In genomic region chr19:4256563-4256962, GRCh38 we compare ENCODE assay signal across 20 cellular contexts. TPM values are rescaled to one million over a fixed set of nuclear protein-coding genes. Genes with fewer than 3 reads are reported as not detected.
DNase-seq lines count a peak whose midpoint lies in the region; ATAC-seq and TF ChIP-seq lines count a peak whose summit lies in the region.
"Had no signal": no experiment of that assay in that cellular context is flagged by ENCODE, and none has a peak within 500 bp of the region (broad histone marks: within the 10 kb centered on the region; RNA-seq: fewer than 3 reads in every experiment).

No MANE protein-coding gene starts in this region.

- no peaks in the 10 kb centered on the region for H3K4me1 Mint-ChIP-seq in GM23338

- peaks cover 6% of the 10 kb centered on the region for H3K27me3 Mint-ChIP-seq in GM23338 (ENCODE audit: insufficient read depth, low read depth, poor library complexity)
- H3K27me3 Mint-ChIP-seq: IgD-negative memory B cell had no signal

- H3K27ac Mint-ChIP-seq in GM23338 = no peak overlapping the region; the same call in 1 of the 2 replicates

- H3K4me2 ChIP-seq in DOHH2 (ENCODE audit: low read length) (no peak overlapping the region), GM23338 (no peak overlapping the region)
- H3K4me2 ChIP-seq: BLaER1 treated with 17β-estradiol and CSF1 and Interleukin-3, amounts not matched to agents 10 nM and 100 nM had no signal

- H3K79me2 ChIP-seq in DOHH2 (ENCODE audit: control insufficient read depth, low read length) (no peaks in the 10 kb centered on the region), GM23338 (replicated peaks; ENCODE audit: insufficient read depth) (no peaks in the 10 kb centered on the region)

- H4K20me1 ChIP-seq in DOHH2 (ENCODE audit: control insufficient read depth, insufficient read depth, low read depth, low read length) (no peaks in the 10 kb centered on the region), GM23338 (replicated peaks; ENCODE audit: insufficient read depth) (no peaks in the 10 kb centered on the region; the same call in 1 of the 2 replicates)

- H3K36me3 Mint-ChIP-seq in GM23338 (ENCODE audit: low read depth) = peaks cover 78% of the 10 kb centered on the region

- peaks cover 26% of the 10 kb centered on the region for H3K9me3 Mint-ChIP-seq in GM23338

- H3F3A ChIP-seq in DOHH2 (ENCODE audit: control insufficient read depth, insufficient read depth) (no peaks in the 10 kb centered on the region), GM23338 (replicated peaks; ENCODE audit: low read depth) (no peaks in the 10 kb centered on the region)

- no peaks in the 10 kb centered on the region for H3K9me2 ChIP-seq in DOHH2 (replicated peaks; ENCODE audit: control insufficient read depth, low read length)
- no peaks in the 10 kb centered on the region for H3K9me2 ChIP-seq in GM23338 (ENCODE audit: insufficient read depth)

- no peaks in the 10 kb centered on the region for H3K27me3 ChIP-seq in DOHH2 (ENCODE audit: control insufficient read depth, low read length)
- no peaks in the 10 kb centered on the region for H3K27me3 ChIP-seq in GM23338 (ENCODE audit: insufficient read depth)
- H3K27me3 ChIP-seq: BLaER1 treated with 17β-estradiol and CSF1 and Interleukin-3, amounts not matched to agents 10 nM and 100 nM; heart left ventricle; SJSA1 had no signal

- H3K27ac ChIP-seq in DOHH2 (ENCODE audit: low read depth, low read length) (no peak overlapping the region), GM23338 (ENCODE audit: low read depth) (no peak overlapping the region)
- H3K27ac ChIP-seq: BLaER1 treated with 17β-estradiol and CSF1 and Interleukin-3, amounts not matched to agents 10 nM and 100 nM; coronary artery; heart left ventricle; SJSA1 had no signal

- TF ChIP-seq CTCF in DOHH2 (IDR thresholded peaks at IDR 0.05; ENCODE audit: low read depth, low read length, poor library complexity, severe bottlenecking) (peak; percentile 71), GM23338 (conservative IDR thresholded peaks at IDR 0.05; ENCODE audit: low read depth in 2 of 2) (peak; percentile 56), fibroblast of mammary gland (conservative IDR thresholded peaks at IDR 0.05; ENCODE audit: control insufficient read depth, insufficient read depth, low read depth, low read length) (peak; percentile 19)

- peak; percentile 60 for DNase-seq in GM23338 (ENCODE audit: low spot score)
- DNase-seq in OCI-M1 (lab: John Stamatoyannopoulos, UW) = peak; percentile 7
- DNase-seq in fibroblast of mammary gland (ENCODE audit: low read depth) = peak; percentile 6
- no peak for DNase-seq in NCI-H510A treated with DMSO at 0.1 percent for 48 hours (lab: John Stamatoyannopoulos, UW)
- DNase-seq: activated effector memory CD4-positive, alpha-beta T cell treated with anti-CD3 and anti-CD28 coated beads, Interleukin-2, amount 50 U/mL, for 16 hours; anterior cingulate cortex; heart left ventricle; islet precursor cell; NCI-H1417; NCI-H2227 treated with DMSO at 0.1 percent for 48 hours had no signal

- H3K4me1 ChIP-seq in DOHH2 (ENCODE audit: control insufficient read depth, low read length) (no peaks in the 10 kb centered on the region), GM23338 (ENCODE audit: insufficient read depth) (no peaks in the 10 kb centered on the region)
- H3K4me1 ChIP-seq: heart left ventricle, SJSA1 had no signal

- H3K9me3 ChIP-seq in DOHH2 (ENCODE audit: control insufficient read depth, insufficient read depth, low read length) = no peaks in the 10 kb centered on the region

- H3K36me3 ChIP-seq in DOHH2 (ENCODE audit: control insufficient read depth, low read length) (peaks cover 66% of the 10 kb centered on the region), GM23338 (ENCODE audit: insufficient read depth) (peaks cover 24% of the 10 kb centered on the region)

- no peak overlapping the region for H2AFZ ChIP-seq in GM23338

- no peak overlapping the region for H3K4me3 Mint-ChIP-seq in GM23338
- H3K4me3 Mint-ChIP-seq: IgD-negative memory B cell had no signal

- H3K4me3 ChIP-seq in DOHH2 (ENCODE audit: low read length) = no peak overlapping the region
- no peak overlapping the region for H3K4me3 ChIP-seq in GM23338
- H3K4me3 ChIP-seq in fibroblast of mammary gland (ENCODE audit: control insufficient read depth, low read depth, low read length) = no peak overlapping the region
- H3K4me3 ChIP-seq: BLaER1 treated with 17β-estradiol and CSF1 and Interleukin-3, amounts not matched to agents 10 nM and 100 nM; coronary artery; heart left ventricle; SJSA1 had no signal

- ATAC-seq in GM23338 (peak; percentile 70), GM18511 (IDR thresholded peaks at IDR 0.05; ENCODE audit: unreplicated experiment) (no peak), GM18858 (IDR thresholded peaks at IDR 0.05; ENCODE audit: unreplicated experiment) (no peak)
- ATAC-seq: esophagus mucosa, heart left ventricle had no signal

TF ChIP-seq in GM23338, 12 proteins besides CTCF, POLR2A, EP300 and RAD21:
- no peak for TF ChIP-seq CREB1 (CRISPR knock-in tag; IDR thresholded peaks at IDR 0.05; ENCODE audit: low read depth)
- no peak for TF ChIP-seq ETS1 (IDR thresholded peaks at IDR 0.05)
- TF ChIP-seq EZH2 (IDR thresholded peaks at IDR 0.05; ENCODE audit: low read depth, unreplicated experiment) = no peak
- no peak for TF ChIP-seq NANOG (IDR thresholded peaks at IDR 0.05; ENCODE audit: borderline replicate concordance)
- TF ChIP-seq ZNF114 (CRISPR knock-in tag; IDR thresholded peaks at IDR 0.05) = no peak

RNA-seq across cellular contexts. Expression of gene YJU2, which starts 9.7 kb away (rescaled TPM):
- total RNA-seq in GM23338 (2014; rRNA removed; shearing (Covaris generic)) = 27.3 and 33.4 TPM in 2 replicates
- 27.6 and 28.8 TPM in 2 replicates for polyA plus RNA-seq in GM23338 (2016; fragmentation: Nextera tagmentation; extraction: Ambion mirVana)

RNA-seq across cellular contexts. Expression of gene SHD, which starts 22.5 kb away (rescaled TPM):
- total RNA-seq in GM23338 (2014; rRNA removed; shearing (Covaris generic)) = 1.8 and 7.5 TPM in 2 replicates
- polyA plus RNA-seq in GM23338 (2016; fragmentation: Nextera tagmentation; extraction: Ambion mirVana) = 6.4 and 8.0 TPM in 2 replicates
- total RNA-seq: esophagus mucosa, renal cortical epithelial cell, SJSA1, subcutaneous adipose tissue had no signal
- polyA plus RNA-seq: heart left ventricle, IgD-negative memory B cell had no signal

RNA-seq across cellular contexts. Expression of gene EBI3, which starts 27.2 kb away (rescaled TPM):
- total RNA-seq in GM23338 (2014; rRNA removed; shearing (Covaris generic)) = 0.52 TPM in 1 of 2 replicates, not detected in the other
- polyA plus RNA-seq in GM23338 (2016; fragmentation: Nextera tagmentation; extraction: Ambion mirVana) = 1.4 and 1.6 TPM in 2 replicates
- total RNA-seq: SJSA1 had no signal

RNA-seq across cellular contexts. Expression of gene TMIGD2, which starts 45.6 kb away (rescaled TPM):
- 0.76 and 0.93 TPM in 2 replicates for total RNA-seq in GM23338 (2014; rRNA removed; shearing (Covaris generic))
- 0.24 and 0.79 TPM in 2 replicates for polyA plus RNA-seq in GM23338 (2016; fragmentation: Nextera tagmentation; extraction: Ambion mirVana)
- total RNA-seq: renal cortical epithelial cell, SJSA1 had no signal

RNA-seq across cellular contexts. Expression of gene FSD1, which starts 47.8 kb away (rescaled TPM):
- 54.0 and 82.9 TPM in 2 replicates for total RNA-seq in GM23338 (2014; rRNA removed; shearing (Covaris generic))
- 50.7 and 52.1 TPM in 2 replicates for polyA plus RNA-seq in GM23338 (2016; fragmentation: Nextera tagmentation; extraction: Ambion mirVana)
- total RNA-seq: subcutaneous adipose tissue had no signal

Comparison
In these comparisons a context has a peak if more than half of its experiments do, and no peak if none do; other contexts are left out.
1. CTCF ChIP-seq: peak in every context shown above with its lines; median percentile 71 in DOHH2; 56 in GM23338; 19 in fibroblast of mammary gland.